In genomic region chr7:93231799-93232672, GRCh38 we compare ENCODE assay signal across 8 cellular contexts. TPM values are rescaled to one million over a fixed set of nuclear protein-coding genes. Genes with fewer than 3 reads are reported as not detected.
DNase-seq lines count a peak whose midpoint lies in the region; ATAC-seq and TF ChIP-seq lines count a peak whose summit lies in the region.

Gene VPS50, plus strand, starts transcription at chr7:93232366. Its CDS starts 102 bp downstream, at chr7:93232468.

- H3K79me2 ChIP-seq in OCI-LY1 (ENCODE audit: insufficient read depth, low read length): peaks cover 14% of the 10 kb centered on the region

- H3K36me3 Mint-ChIP-seq in endothelial cell (ENCODE audit: low read depth, unreplicated experiment) (no peaks in the 10 kb centered on the region), mesothelial cell of epicardium (no peaks in the 10 kb centered on the region)

- peak; percentile 98 for ATAC-seq in GM21447 (IDR thresholded peaks at IDR 0.05; ENCODE audit: unreplicated experiment)

- H3K9me3 Mint-ChIP-seq in endothelial cell (ENCODE audit: unreplicated experiment) (no peaks in the 10 kb centered on the region), mesothelial cell of epicardium (no peaks in the 10 kb centered on the region)

- WGBS in HUES64: under 1% methylated on average over 39 of the region's 40 CpGs

- H3K4me3 Mint-ChIP-seq in endothelial cell (ENCODE audit: unreplicated experiment) (peak within 1 kb of the TSS; percentile 97), mesothelial cell of epicardium (peak within 1 kb of the TSS; percentile 92)

- H3K36me3 ChIP-seq in HUES64 (ENCODE audit: insufficient read depth, low read length) (no peaks in the 10 kb centered on the region), OCI-LY1 (ENCODE audit: insufficient read depth, low read length) (no peaks in the 10 kb centered on the region)

- H3K4me1 Mint-ChIP-seq in endothelial cell (ENCODE audit: unreplicated experiment) (no peaks in the 10 kb centered on the region), mesothelial cell of epicardium (peaks cover 3% of the 10 kb centered on the region)

- no peaks in the 10 kb centered on the region for H4K20me1 ChIP-seq in OCI-LY1 (ENCODE audit: insufficient read depth, low read length)

- H3K27me3 ChIP-seq in HUES64 (ENCODE audit: insufficient read depth, low read length) (no peaks in the 10 kb centered on the region; the same call in 1 of the 2 replicates), OCI-LY1 (ENCODE audit: insufficient read depth, low read length) (no peaks in the 10 kb centered on the region)

- no peaks in the 10 kb centered on the region for H3K9me2 ChIP-seq in OCI-LY1 (ENCODE audit: low read depth, low read length)

- peak within 1 kb of the TSS; percentile 96 for H3K4me2 ChIP-seq in OCI-LY1 (ENCODE audit: low read length)

- H3K27me3 Mint-ChIP-seq in endothelial cell (ENCODE audit: unreplicated experiment) (no peaks in the 10 kb centered on the region), mesothelial cell of epicardium (ENCODE audit: low read depth) (peaks cover 19% of the 10 kb centered on the region)

- H3K9ac ChIP-seq in HUES64 (ENCODE audit: low read depth, low read length) (peak within 1 kb of the TSS; percentile 68), OCI-LY1 (ENCODE audit: low read length) (peak within 1 kb of the TSS; percentile 71)

- H3K27ac Mint-ChIP-seq in endothelial cell (ENCODE audit: unreplicated experiment) (peak within 1 kb of the TSS; percentile 84), mesothelial cell of epicardium (peak within 1 kb of the TSS; percentile 95)

- H3K9me3 ChIP-seq in HUES64 (ENCODE audit: insufficient read depth, low read depth, low read length): no peaks in the 10 kb centered on the region
- no peaks in the 10 kb centered on the region for H3K9me3 ChIP-seq in OCI-LY1 (ENCODE audit: low read length)

- TF ChIP-seq CTCF in OCI-LY1 (IDR thresholded peaks at IDR 0.05; ENCODE audit: low read length) (peak; percentile 19; the same call in 1 of the 2 replicates), endothelial cell (IDR thresholded peaks at IDR 0.05; ENCODE audit: unreplicated experiment) (no peak), mesothelial cell of epicardium (IDR thresholded peaks at IDR 0.05; ENCODE audit: unreplicated experiment) (no peak)

- H2AFZ ChIP-seq in OCI-LY1 (ENCODE audit: low read length): peak within 1 kb of the TSS; percentile 51

- H3K4me1 ChIP-seq in HUES64 (ENCODE audit: insufficient read depth, low read length): peaks cover 10% of the 10 kb centered on the region
- H3K4me1 ChIP-seq in OCI-LY1 (ENCODE audit: insufficient read depth, low read length, severe bottlenecking): peaks cover 29% of the 10 kb centered on the region

- DNase-seq in Caki2 (ENCODE audit: low read depth) (peak; percentile 96), endothelial cell (ENCODE audit: low spot score) (peak; percentile 87), mesothelial cell of epicardium (ENCODE audit: low spot score in 2 of 2, unreplicated experiment in 2 of 2) (peak; percentile 74 to 87)
- DNase-seq in activated CD8-positive, alpha-beta memory T cell treated with anti-CD3 and anti-CD28 coated beads, Interleukin-2, amount 50 U/mL, for 4 hours: peak; percentile 87
- peak; percentile 80 to 86 for DNase-seq in stimulated activated CD8-positive, alpha-beta memory T cell treated with anti-CD3 and anti-CD28 coated beads, Interleukin-15, amount 100 ng/mL, for 48 hours (ENCODE audit: low read depth in 2 of 2)

- in situ Hi-C loops in Caki2 (cut with HindIII; ENCODE audit: low pct_unique_long_range_greater_than_20kb, low sequenced_read_pairs): no loop called here

- H3K4me3 ChIP-seq in HUES64 (ENCODE audit: low read length) (peak within 1 kb of the TSS; percentile 90), OCI-LY1 (ENCODE audit: low read depth, low read length, poor library complexity, severe bottlenecking) (peak within 1 kb of the TSS; percentile 84)

- peak within 1 kb of the TSS; percentile 65; the same call in 1 of the 2 replicates for H3K27ac ChIP-seq in HUES64 (ENCODE audit: low read depth, low read length)
- H3K27ac ChIP-seq in OCI-LY1 (ENCODE audit: low read depth, low read length, poor library complexity, severe bottlenecking): peak within 1 kb of the TSS; percentile 68

- H3F3A ChIP-seq in OCI-LY1 (ENCODE audit: insufficient read depth, low read length): no peaks in the 10 kb centered on the region

RNA-seq across cellular contexts. Expression of gene VPS50, which starts in this region (rescaled TPM):
- 5.5 and 10.4 TPM in 2 replicates for total RNA-seq in Caki2 (2014; rRNA removed; shearing (Covaris generic); ENCODE audit: low replicate concordance)
- 6.1 TPM for polyA plus RNA-seq in HUES64 (2013, experiment 1 of 2)
- polyA plus RNA-seq in HUES64 (2013, experiment 2 of 2): 7.3 TPM
- total RNA-seq in endothelial cell (ENCODE audit: unreplicated experiment): 20.6 TPM
- total RNA-seq in mesothelial cell of epicardium: 22.3 to 29.6 TPM (median 26.8 TPM) in 3 replicates

Comparison
In these comparisons a context has a peak if more than half of its experiments do, and no peak if none do; other contexts are left out.
1. Peak in every context shown above with its lines: DNase-seq, ATAC-seq, H3K4me3 ChIP-seq and H3K27ac ChIP-seq.